Comparison of ENCODE assay signal across 15 cellular contexts in the genomic region with DNA sequence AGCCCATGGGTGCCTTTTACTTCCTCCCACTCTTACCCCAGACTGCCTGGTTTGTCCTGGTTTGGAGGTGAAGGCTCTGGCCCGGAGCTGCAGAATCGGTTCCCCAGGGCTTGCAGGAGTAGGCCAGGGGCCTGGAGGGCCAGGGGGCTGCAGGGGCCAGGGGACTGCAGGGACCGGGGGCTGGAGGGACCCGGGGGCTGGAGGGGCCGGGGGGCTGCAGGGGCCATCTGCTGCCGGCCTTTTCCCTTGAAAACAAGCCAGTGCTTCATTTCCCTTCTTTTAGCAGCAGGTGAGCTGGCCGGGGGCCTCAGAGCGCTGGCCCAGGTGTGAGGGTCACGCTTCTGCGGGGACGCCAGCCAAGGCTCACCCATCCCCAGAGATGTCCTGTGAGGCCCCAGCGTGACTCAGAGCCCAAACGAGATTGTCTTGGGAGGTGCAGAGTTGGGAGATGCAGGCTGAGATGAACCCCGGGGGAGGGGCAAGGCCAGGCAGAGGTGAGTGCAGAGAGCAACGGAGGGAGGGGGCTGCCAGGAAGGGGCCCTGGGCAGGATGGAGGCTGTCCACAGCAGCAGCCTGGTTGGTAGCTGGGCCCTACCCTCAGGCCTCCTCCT.
DNase-seq lines count a peak whose midpoint lies in the region; ATAC-seq and TF ChIP-seq lines count a peak whose summit lies in the region.
"Had no signal": no experiment of that assay in that cellular context is flagged by ENCODE, and none has a peak within 500 bp of the region (broad histone marks: within the 10 kb centered on the region; RNA-seq: fewer than 3 reads in every experiment).

No MANE protein-coding gene starts in this region.

- H3K4me3 Mint-ChIP-seq in glutamatergic neuron (ENCODE audit: unreplicated experiment) (no peak overlapping the region), natural killer cell (no peak overlapping the region)
- H3K4me3 Mint-ChIP-seq: activated naive CD4-positive, alpha-beta T cell treated with anti-CD3 and anti-CD28 coated beads, Interleukin-2, amount 50 U/mL, for 24 hours; CD8-positive, alpha-beta T cell had no signal

- no peaks in the 10 kb centered on the region for H3K36me3 ChIP-seq in right atrium auricular region
- H3K36me3 ChIP-seq in aorta (ENCODE audit: control insufficient read depth in 1 of 2, insufficient read depth in 2 of 2, low read length in 1 of 2) = no peaks in the 10 kb centered on the region
- H3K36me3 ChIP-seq in vagina = no peaks in the 10 kb centered on the region

- H3K27me3 Mint-ChIP-seq in glutamatergic neuron (ENCODE audit: unreplicated experiment) (peaks cover 2% of the 10 kb centered on the region), natural killer cell (ENCODE audit: low read depth in 2 of 2) (no peaks in the 10 kb centered on the region)
- H3K27me3 Mint-ChIP-seq: activated naive CD4-positive, alpha-beta T cell treated with anti-CD3 and anti-CD28 coated beads, Interleukin-2, amount 50 U/mL, for 24 hours had no signal

- H3K4me3 ChIP-seq in right atrium auricular region (no peak overlapping the region), aorta (ENCODE audit: low read length in 2 of 2) (no peak overlapping the region), vagina (no peak overlapping the region)
- H3K4me3 ChIP-seq: body of pancreas had no signal

- peaks cover 9% of the 10 kb centered on the region for H3K4me1 Mint-ChIP-seq in glutamatergic neuron (ENCODE audit: low read depth, unreplicated experiment)
- H3K4me1 Mint-ChIP-seq in natural killer cell = no peaks in the 10 kb centered on the region
- H3K4me1 Mint-ChIP-seq: activated naive CD4-positive, alpha-beta T cell treated with anti-CD3 and anti-CD28 coated beads, Interleukin-2, amount 50 U/mL, for 24 hours had no signal

- H3K27ac ChIP-seq in right atrium auricular region (no peak overlapping the region), aorta (ENCODE audit: low read depth in 1 of 2, low read length in 2 of 2) (no peak overlapping the region), vagina (no peak overlapping the region)
- H3K27ac ChIP-seq: body of pancreas, VCaP had no signal

- TF ChIP-seq CTCF in right atrium auricular region (IDR thresholded peaks at IDR 0.05) (no peak), glutamatergic neuron (IDR thresholded peaks at IDR 0.05; ENCODE audit: partially characterized antibody, unreplicated experiment) (no peak), vagina (IDR thresholded peaks at IDR 0.05) (no peak), natural killer cell (IDR thresholded peaks at IDR 0.05) (no peak)

- ATAC-seq in Right ventricle myocardium inferior = no peak
- no peak for ATAC-seq in aorta (ENCODE audit: low FRiP score)
- no peak for ATAC-seq in natural killer cell
- ATAC-seq: body of pancreas; CD8-positive, alpha-beta T cell had no signal

- WGBS in aorta, 2 donors = 43 to 52% methylated on average over 14 to 15 of the region's 15 CpGs

- DNase-seq in Right ventricle myocardium inferior (ENCODE audit: missing footprints) (peak; percentile 41), right atrium auricular region (ENCODE audit: low spot score) (no peak), glutamatergic neuron (peak; percentile 25), mesenteric fat pad (ENCODE audit: low spot score) (peak; percentile 71), aorta (peak; percentile 24 to 41), vagina (ENCODE audit: extremely low spot score in 2 of 2) (no peak), natural killer cell (no peak), Kasumi-1 (lab: John Stamatoyannopoulos, UW) (no peak)
- DNase-seq: activated CD4-positive, alpha-beta T cell treated with anti-CD3 and anti-CD28 coated beads, Interleukin-2, amount 50 U/mL, for 48 hours; CD8-positive, alpha-beta T cell; GF-D8; NCI-H146 had no signal

- H3K9me3 Mint-ChIP-seq in glutamatergic neuron (ENCODE audit: unreplicated experiment) = peaks cover 11% of the 10 kb centered on the region
- peaks cover 0 to 4% of the 10 kb centered on the region in 2 donors for H3K9me3 Mint-ChIP-seq in natural killer cell
- H3K9me3 Mint-ChIP-seq: activated naive CD4-positive, alpha-beta T cell treated with anti-CD3 and anti-CD28 coated beads, Interleukin-2, amount 50 U/mL, for 24 hours; CD8-positive, alpha-beta T cell had no signal

- peaks cover 0 to 5% of the 10 kb centered on the region in 2 donors for H3K27me3 ChIP-seq in right atrium auricular region
- no peaks in the 10 kb centered on the region for H3K27me3 ChIP-seq in aorta (ENCODE audit: control insufficient read depth in 1 of 2, insufficient read depth in 2 of 2, low read length in 1 of 2)
- no peaks in the 10 kb centered on the region for H3K27me3 ChIP-seq in vagina
- H3K27me3 ChIP-seq: body of pancreas had no signal

- TF ChIP-seq POLR2A in vagina (IDR thresholded peaks at IDR 0.05) = no peak

- H3K4me1 ChIP-seq in right atrium auricular region = no peaks in the 10 kb centered on the region
- no peaks in the 10 kb centered on the region for H3K4me1 ChIP-seq in aorta (ENCODE audit: control insufficient read depth in 1 of 2, insufficient read depth in 2 of 2, low read length in 2 of 2)
- no peaks in the 10 kb centered on the region for H3K4me1 ChIP-seq in vagina

- no peaks in the 10 kb centered on the region for H3K9me3 ChIP-seq in right atrium auricular region
- H3K9me3 ChIP-seq in aorta (ENCODE audit: control insufficient read depth, low read length) = no peaks in the 10 kb centered on the region
- H3K9me3 ChIP-seq in vagina = no peaks in the 10 kb centered on the region
- H3K9me3 ChIP-seq: body of pancreas had no signal

- H3K36me3 Mint-ChIP-seq in glutamatergic neuron (ENCODE audit: unreplicated experiment) (no peaks in the 10 kb centered on the region), natural killer cell (no peaks in the 10 kb centered on the region)
- H3K36me3 Mint-ChIP-seq: activated naive CD4-positive, alpha-beta T cell treated with anti-CD3 and anti-CD28 coated beads, Interleukin-2, amount 50 U/mL, for 24 hours; CD8-positive, alpha-beta T cell had no signal

- H3K27ac Mint-ChIP-seq in glutamatergic neuron (ENCODE audit: unreplicated experiment) = no peak overlapping the region
- no peak overlapping the region for H3K27ac Mint-ChIP-seq in natural killer cell
- H3K27ac Mint-ChIP-seq: CD8-positive, alpha-beta T cell had no signal

- intact Hi-C loops in Right ventricle myocardium inferior (cut with DNase I) (no loop called here), aorta (cut with DNase I) (no loop called here), vagina (cut with DNase I) (no loop called here), natural killer cell (cut with micrococcal nuclease) (no loop called here)

Comparison
In these comparisons a context has a peak if more than half of its experiments do, and no peak if none do; other contexts are left out.
1. DNase-seq: peak in Right ventricle myocardium inferior (single experiment), glutamatergic neuron (single experiment), mesenteric fat pad (single experiment) and aorta (2 of 2); none in right atrium auricular region (single experiment), vagina (0 of 2), natural killer cell (single experiment) and Kasumi-1 (0 of 2).